In the genomic region with DNA sequence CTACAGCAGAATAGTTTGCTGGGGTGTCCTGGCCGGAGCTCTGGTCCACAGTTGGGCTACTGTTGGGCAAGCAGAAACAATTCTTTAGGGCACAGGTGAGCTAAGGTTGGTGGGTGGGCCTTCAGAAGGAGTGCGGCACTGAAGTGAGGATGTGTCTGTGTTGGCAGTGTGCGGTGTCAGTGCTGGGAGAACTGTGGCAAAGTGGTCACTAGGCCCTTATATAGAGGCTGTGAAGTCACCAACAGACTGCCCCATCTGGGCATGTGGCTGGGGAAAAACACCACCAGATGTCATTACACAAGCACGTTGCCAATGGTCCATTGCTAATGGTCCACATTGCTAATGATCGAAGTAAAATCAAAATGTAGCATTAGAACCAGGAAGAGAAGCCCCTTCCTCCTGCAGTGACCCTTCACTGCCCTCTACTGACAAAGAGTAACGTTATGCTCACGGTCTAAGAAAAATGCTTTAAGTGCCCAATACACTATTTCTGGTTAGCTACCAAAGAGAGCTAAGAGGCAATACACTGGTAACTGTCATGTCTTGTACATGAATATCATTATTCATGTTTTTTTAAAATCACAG, we compare ENCODE assay signal across 10 cellular contexts. TPM values are rescaled to one million over a fixed set of nuclear protein-coding genes. Genes with fewer than 3 reads are reported as not detected.
DNase-seq lines count a peak whose midpoint lies in the region; ATAC-seq and TF ChIP-seq lines count a peak whose summit lies in the region.
"Had no signal": no experiment of that assay in that cellular context is flagged by ENCODE, and none has a peak within 500 bp of the region (broad histone marks: within the 10 kb centered on the region; RNA-seq: fewer than 3 reads in every experiment).

No MANE protein-coding gene starts in this region.

- ATAC-seq in HG03460 (IDR thresholded peaks at IDR 0.05; ENCODE audit: unreplicated experiment) (peak; percentile 62), right lobe of liver (peak in 3 of 4 donors; percentile 11 to 20 (median 18)), HG03378 (IDR thresholded peaks at IDR 0.05; ENCODE audit: unreplicated experiment) (no peak)
- no peak for ATAC-seq in stimulated activated memory B cell treated with anti-CD40 and anti-IgM and Interleukin-4, amounts not matched to agents 10 μg/mL and 1 μg/mL and 100 μg/mL, for 72 hours

- H3K9me3 Mint-ChIP-seq in stimulated activated memory B cell treated with anti-CD40 and anti-IgM and Interleukin-4, amounts not matched to agents 10 μg/mL and 1 μg/mL and 100 μg/mL, for 72 hours = peaks cover 2% of the 10 kb centered on the region

- DNase-seq in Daoy (ENCODE audit: low read depth) (peak; percentile 25), SK-N-DZ (ENCODE audit: low spot score) (peak; percentile 64), right lobe of liver (no peak), EL (no peak), DMS153 treated with DMSO at 0.1 percent for 48 hours (lab: John Stamatoyannopoulos, UW; ENCODE audit: unreplicated experiment) (no peak)

- no peaks in the 10 kb centered on the region for H3K4me1 ChIP-seq in right lobe of liver

- H3K4me3 ChIP-seq in right lobe of liver = no peak overlapping the region
- H3K4me3 ChIP-seq: lung had no signal

- WGBS in right lobe of liver (ENCODE audit: insufficient coverage, low coverage, low lambda C conversion rate, missing lambda C conversion rate) = 16% methylated on average over 4 of the region's 7 CpGs

- H3K27ac ChIP-seq in right lobe of liver = no peak overlapping the region

- no peak for TF ChIP-seq POLR2A in right lobe of liver (IDR thresholded peaks at IDR 0.05)

- no peak overlapping the region for H3K27ac Mint-ChIP-seq in stimulated activated memory B cell treated with anti-CD40 and anti-IgM and Interleukin-4, amounts not matched to agents 10 μg/mL and 1 μg/mL and 100 μg/mL, for 72 hours
- H3K27ac Mint-ChIP-seq: activated naive CD4-positive, alpha-beta T cell treated with anti-CD3 and anti-CD28 coated beads, Interleukin-2, amount 50 U/mL, for 72 hours had no signal

- no peaks in the 10 kb centered on the region for H3K4me1 Mint-ChIP-seq in stimulated activated memory B cell treated with anti-CD40 and anti-IgM and Interleukin-4, amounts not matched to agents 10 μg/mL and 1 μg/mL and 100 μg/mL, for 72 hours

- no peaks in the 10 kb centered on the region for H3K9me3 ChIP-seq in right lobe of liver

- H3K27me3 Mint-ChIP-seq in stimulated activated memory B cell treated with anti-CD40 and anti-IgM and Interleukin-4, amounts not matched to agents 10 μg/mL and 1 μg/mL and 100 μg/mL, for 72 hours = no peaks in the 10 kb centered on the region

- H3K36me3 Mint-ChIP-seq in stimulated activated memory B cell treated with anti-CD40 and anti-IgM and Interleukin-4, amounts not matched to agents 10 μg/mL and 1 μg/mL and 100 μg/mL, for 72 hours = no peaks in the 10 kb centered on the region
- H3K36me3 Mint-ChIP-seq: activated naive CD4-positive, alpha-beta T cell treated with anti-CD3 and anti-CD28 coated beads, Interleukin-2, amount 50 U/mL, for 72 hours had no signal

- H3K4me3 Mint-ChIP-seq in stimulated activated memory B cell treated with anti-CD40 and anti-IgM and Interleukin-4, amounts not matched to agents 10 μg/mL and 1 μg/mL and 100 μg/mL, for 72 hours = no peak overlapping the region

- H3K27me3 ChIP-seq in right lobe of liver = no peaks in the 10 kb centered on the region

- no peaks in the 10 kb centered on the region for H3K36me3 ChIP-seq in right lobe of liver

- TF ChIP-seq CTCF in right lobe of liver (IDR thresholded peaks at IDR 0.05) = peak in 2 of 4 donors; percentile 6 to 16

- intact Hi-C loops in right lobe of liver (cut with DNase I) = no loop called here

RNA-seq across cellular contexts. Expression of gene SCN1A, which starts 21.3 kb away (rescaled TPM):
- total RNA-seq in Daoy (2014; rRNA removed; shearing (Covaris generic)) = not detected in 2 replicates
- polyA plus RNA-seq in SK-N-DZ (2014; cell fraction: cytosol; rRNA removed) = 0.33 and 0.35 TPM in 2 replicates
- polyA plus RNA-seq in SK-N-DZ (2014; cell fraction: nucleus; rRNA removed) = 1.3 and 1.6 TPM in 2 replicates
- not detected for total RNA-seq in right lobe of liver
- total RNA-seq: activated naive CD4-positive, alpha-beta T cell treated with anti-CD3 and anti-CD28 coated beads, Interleukin-2, amount 50 U/mL, for 72 hours had no signal

Comparison
In these comparisons a context has a peak if more than half of its experiments do, and no peak if none do; other contexts are left out.
1. DNase-seq: peak in Daoy (single experiment) and SK-N-DZ (single experiment); none in right lobe of liver (0 of 3), EL (single experiment) and DMS153 treated with DMSO at 0.1 percent for 48 hours (single experiment).
2. ATAC-seq: peak in HG03460 (single experiment) and right lobe of liver (3 of 4); none in stimulated activated memory B cell treated with anti-CD40 and anti-IgM and Interleukin-4, amounts not matched to agents 10 μg/mL and 1 μg/mL and 100 μg/mL, for 72 hours (single experiment) and HG03378 (single experiment).